Comparison of ENCODE assay signal across 1 cellular context in genomic region chr1:109392037-109392787, GRCh38.
TF ChIP-seq lines count a peak whose summit lies in the region.

No MANE protein-coding gene starts in this region.

TF ChIP-seq in IMR-90, 13 proteins besides CTCF, POLR2A, EP300 and RAD21 (continued from another document):
- no peak for TF ChIP-seq ELK1 (IDR thresholded peaks at IDR 0.05; ENCODE audit: borderline replicate concordance, low read depth, low read length)
- TF ChIP-seq BHLHE40 (IDR thresholded peaks at IDR 0.05; ENCODE audit: low read depth, low read length), result no peak
